ENCODE assay signal across 8 cellular contexts in genomic region chr14:75069811-75070145, GRCh38. TPM values are rescaled to one million over a fixed set of nuclear protein-coding genes. Genes with fewer than 3 reads are reported as not detected.
A peak's percentile ranks its signal among the peaks of the same experiment; 100 is the strongest.
DNase-seq lines count a peak whose midpoint lies in the region.

No MANE protein-coding gene starts in this region.

- H3K27me3 ChIP-seq in esophagus (ENCODE audit: control insufficient read depth in 1 of 2, insufficient read depth in 2 of 2, low read length in 2 of 2), result no peaks in the 10 kb centered on the region
- H3K27me3 ChIP-seq in neuronal stem cell (ENCODE audit: control insufficient read depth in 3 of 3, insufficient read depth in 3 of 3, low read depth in 1 of 3, low read length in 3 of 3), result peaks cover 0 to 5% (median 0%) of the 10 kb centered on the region in 3 experiments

- no peaks in the 10 kb centered on the region for H3K9me3 ChIP-seq in esophagus (ENCODE audit: control insufficient read depth in 2 of 2, insufficient read depth in 1 of 2, low read depth in 1 of 2, low read length in 1 of 2)
- H3K9me3 ChIP-seq in neuronal stem cell (replicated peaks in 1 of 2; ENCODE audit: control insufficient read depth in 2 of 2, insufficient read depth in 1 of 2, low read depth in 1 of 2, low read length in 2 of 2), result no peaks in the 10 kb centered on the region

- H3K27ac ChIP-seq in esophagus (ENCODE audit: low read depth in 2 of 2, low read length in 1 of 2) (peak overlapping the region; percentile 86 to 93), neuronal stem cell (replicated peaks; ENCODE audit: low read length) (no peak overlapping the region)

- no peak overlapping the region for H2BK12ac ChIP-seq in neuronal stem cell (ENCODE audit: low read length)

- DNase-seq in COLO668 (lab: John Stamatoyannopoulos, UW; ENCODE audit: unreplicated experiment) (peak; percentile 87), NCI-H345 (lab: John Stamatoyannopoulos, UW) (peak; percentile 56), neuronal stem cell (ENCODE audit: low spot score) (no peak), dermis blood vessel endothelial cell (no peak), SHP77 treated with DMSO at 0.1 percent for 48 hours (lab: John Stamatoyannopoulos, UW) (no peak), NCI-H446 (lab: John Stamatoyannopoulos, UW) (no peak), A172 (ENCODE audit: low spot score) (no peak)

- H4K91ac ChIP-seq in neuronal stem cell (ENCODE audit: low read depth, low read length, poor library complexity), result no peak overlapping the region

- peak overlapping the region; percentile 73 for H3K9ac ChIP-seq in neuronal stem cell (ENCODE audit: low read depth, low read length, poor library complexity)

- peak overlapping the region; percentile 77 for H3K4me2 ChIP-seq in neuronal stem cell (ENCODE audit: insufficient read depth, low read length, poor library complexity, severe bottlenecking)

- peak overlapping the region; percentile 96 for H2AFZ ChIP-seq in neuronal stem cell (ENCODE audit: low read length)

- H3K4me1 ChIP-seq in esophagus (ENCODE audit: control insufficient read depth in 2 of 2, insufficient read depth in 2 of 2, low read length in 1 of 2) (peaks cover 0 to 12% of the 10 kb centered on the region in 2 donors), neuronal stem cell (ENCODE audit: control insufficient read depth in 2 of 2, insufficient read depth in 1 of 2, low read depth in 1 of 2, low read length in 2 of 2) (peaks cover 6 to 7% of the 10 kb centered on the region in 2 donors)

- H3K36me3 ChIP-seq in esophagus (ENCODE audit: control insufficient read depth in 2 of 2, insufficient read depth in 2 of 2, low read length in 1 of 2) (no peaks in the 10 kb centered on the region), neuronal stem cell (replicated peaks in 1 of 2; ENCODE audit: control insufficient read depth in 2 of 2, insufficient read depth in 2 of 2, low read length in 2 of 2) (no peaks in the 10 kb centered on the region)

- H2BK120ac ChIP-seq in neuronal stem cell (ENCODE audit: low read depth, low read length), result no peak overlapping the region

- H3K18ac ChIP-seq in neuronal stem cell (ENCODE audit: low read length), result peak overlapping the region; percentile 76

- H4K8ac ChIP-seq in neuronal stem cell (ENCODE audit: low read depth, low read length), result no peak overlapping the region

- H3K14ac ChIP-seq in neuronal stem cell (ENCODE audit: low read length), result no peak overlapping the region

- peak overlapping the region; percentile 77 for H3K23ac ChIP-seq in neuronal stem cell (ENCODE audit: low read depth, low read length, poor library complexity)

- H3K4me3 ChIP-seq in esophagus (ENCODE audit: low read depth in 1 of 2, low read length in 2 of 2) (peak overlapping the region; percentile 16 to 51), neuronal stem cell (ENCODE audit: low read length in 2 of 2) (peak overlapping the region; percentile 60 to 77)

- no peak overlapping the region for H2AK5ac ChIP-seq in neuronal stem cell (ENCODE audit: low read depth, low read length)

- H3K79me1 ChIP-seq in neuronal stem cell (ENCODE audit: low read depth, low read length), result no peaks in the 10 kb centered on the region

- H2BK5ac ChIP-seq in neuronal stem cell (ENCODE audit: low read length), result no peak overlapping the region

- WGBS in esophagus, 2 donors, result 21 to 22% methylated on average over 12 of the region's 12 CpGs
- WGBS in neuronal stem cell (ENCODE audit: extremely low coverage in 2 of 2, insufficient read length in 2 of 2, insufficient replicate concordance in 1 of 2), 2 donors, result no CpG with 5 or more reads among the region's 12 CpGs

- H2BK15ac ChIP-seq in neuronal stem cell (ENCODE audit: low read length), result no peak overlapping the region

- H3K4ac ChIP-seq in neuronal stem cell (ENCODE audit: low read length), result no peak overlapping the region

RNA-seq across cellular contexts. Expression of gene ZC2HC1C, which starts 0.3 kb away (rescaled TPM):
- 1 to 10 TPM in 1 of 2 donors, under 1 TPM in 1; 0.88 to 3.3 TPM for polyA plus RNA-seq in esophagus
- 1.5 TPM for polyA plus RNA-seq in neuronal stem cell (2013, experiment 1 of 2)
- 1.1 TPM for polyA plus RNA-seq in neuronal stem cell (2013, experiment 2 of 2)
- 0.34 and 0.84 TPM in 2 replicates for total RNA-seq in dermis blood vessel endothelial cell
- total RNA-seq in A172 (2014; rRNA removed; shearing (Covaris generic)), result 1.7 and 2.0 TPM in 2 replicates

RNA-seq across cellular contexts. Expression of gene ACYP1, which starts 6.0 kb away (rescaled TPM):
- 10 to 100 TPM; 12.0 to 24.1 TPM for polyA plus RNA-seq in esophagus
- polyA plus RNA-seq in neuronal stem cell (2013, experiment 1 of 2), result 71.8 TPM
- polyA plus RNA-seq in neuronal stem cell (2013, experiment 2 of 2), result 69.0 TPM
- total RNA-seq in dermis blood vessel endothelial cell, result 6.6 and 9.4 TPM in 2 replicates
- 28.9 and 31.3 TPM in 2 replicates for total RNA-seq in A172 (2014; rRNA removed; shearing (Covaris generic))

RNA-seq across cellular contexts. Expression of gene MLH3, which starts 18.5 kb away (rescaled TPM):
- 1 to 10 TPM; 8.0 to 9.0 TPM for polyA plus RNA-seq in esophagus
- 7.5 TPM for polyA plus RNA-seq in neuronal stem cell (2013, experiment 1 of 2)
- 6.7 TPM for polyA plus RNA-seq in neuronal stem cell (2013, experiment 2 of 2)
- 17.7 and 18.7 TPM in 2 replicates for total RNA-seq in dermis blood vessel endothelial cell
- total RNA-seq in A172 (2014; rRNA removed; shearing (Covaris generic)), result 4.9 and 7.7 TPM in 2 replicates

RNA-seq across cellular contexts. Expression of gene NEK9, which starts 57.1 kb away (rescaled TPM):
- 10 to 100 TPM; 18.6 to 27.8 TPM for polyA plus RNA-seq in esophagus
- polyA plus RNA-seq in neuronal stem cell (2013, experiment 1 of 2), result 39.3 TPM
- polyA plus RNA-seq in neuronal stem cell (2013, experiment 2 of 2), result 39.5 TPM
- 49.9 and 62.4 TPM in 2 replicates for total RNA-seq in dermis blood vessel endothelial cell
- 0.03 and 0.14 TPM in 2 replicates for total RNA-seq in A172 (2014; rRNA removed; shearing (Covaris generic))

Comparison
In these comparisons a context has a peak if more than half of its experiments do, and no peak if none do; other contexts are left out.
1. DNase-seq: peak in COLO668 (single experiment) and NCI-H345 (single experiment); none in neuronal stem cell (single experiment), dermis blood vessel endothelial cell (single experiment), SHP77 treated with DMSO at 0.1 percent for 48 hours (single experiment), NCI-H446 (0 of 2) and A172 (single experiment).